1 cellular context compared by ENCODE assay signal in the genomic region with DNA sequence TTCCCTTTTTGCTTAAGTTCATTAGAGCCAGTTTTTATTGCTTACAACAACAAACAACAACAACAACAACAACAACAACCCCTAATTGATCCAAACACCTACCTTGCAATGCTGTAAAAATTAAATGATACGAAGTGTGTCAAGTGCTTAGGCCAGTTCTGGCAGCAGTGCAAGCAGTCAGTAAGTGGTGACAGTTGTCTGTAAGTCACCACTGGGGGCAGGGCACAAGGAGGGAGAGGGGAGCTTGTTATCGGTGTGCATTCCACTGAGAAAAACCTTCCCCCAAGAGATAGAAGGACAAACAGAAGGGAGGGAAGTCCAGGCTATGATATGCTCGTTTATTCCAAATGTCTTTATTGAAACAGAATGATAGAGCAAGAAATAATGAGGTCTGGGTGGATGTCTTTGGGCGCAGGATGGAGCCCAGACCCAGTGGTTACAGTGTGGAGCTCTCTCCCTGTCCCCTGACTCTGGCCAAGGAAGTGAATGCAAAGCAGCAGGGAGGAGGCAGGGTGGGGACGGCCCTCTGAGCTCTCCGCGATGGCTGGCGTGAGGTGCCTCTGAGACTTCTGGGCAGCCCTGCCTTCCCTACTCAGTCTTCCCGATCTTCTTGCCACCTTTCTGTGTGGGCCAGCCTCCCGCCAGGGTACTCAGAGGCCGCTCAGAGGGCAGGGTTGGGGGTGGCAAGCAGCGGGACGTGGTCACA.
TF ChIP-seq lines count a peak whose summit lies in the region.

No MANE protein-coding gene starts in this region.

TF ChIP-seq in HepG2, 621 proteins besides CTCF, POLR2A, EP300 and RAD21 (continues in another document):
- TF ChIP-seq, protein P1, sequence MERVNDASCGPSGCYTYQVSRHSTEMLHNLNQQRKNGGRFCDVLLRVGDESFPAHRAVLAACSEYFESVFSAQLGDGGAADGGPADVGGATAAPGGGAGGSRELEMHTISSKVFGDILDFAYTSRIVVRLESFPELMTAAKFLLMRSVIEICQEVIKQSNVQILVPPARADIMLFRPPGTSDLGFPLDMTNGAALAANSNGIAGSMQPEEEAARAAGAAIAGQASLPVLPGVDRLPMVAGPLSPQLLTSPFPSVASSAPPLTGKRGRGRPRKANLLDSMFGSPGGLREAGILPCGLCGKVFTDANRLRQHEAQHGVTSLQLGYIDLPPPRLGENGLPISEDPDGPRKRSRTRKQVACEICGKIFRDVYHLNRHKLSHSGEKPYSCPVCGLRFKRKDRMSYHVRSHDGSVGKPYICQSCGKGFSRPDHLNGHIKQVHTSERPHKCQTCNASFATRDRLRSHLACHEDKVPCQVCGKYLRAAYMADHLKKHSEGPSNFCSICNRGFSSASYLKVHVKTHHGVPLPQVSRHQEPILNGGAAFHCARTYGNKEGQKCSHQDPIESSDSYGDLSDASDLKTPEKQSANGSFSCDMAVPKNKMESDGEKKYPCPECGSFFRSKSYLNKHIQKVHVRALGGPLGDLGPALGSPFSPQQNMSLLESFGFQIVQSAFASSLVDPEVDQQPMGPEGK (CRISPR knock-in tag; IDR thresholded peaks at IDR 0.05): 0 out of 2 replicates have a peak, but pooled peaks have one; percentile 12
- TF ChIP-seq GABPA (IDR thresholded peaks at IDR 0.05; ENCODE audit: low read depth, low read length): no peak
- no peak for TF ChIP-seq GABPA (CRISPR knock-in tag; IDR thresholded peaks at IDR 0.05; ENCODE audit: low read depth)
- no peak for TF ChIP-seq EHMT2 (IDR thresholded peaks at IDR 0.05; ENCODE audit: borderline replicate concordance, low read depth, low read length)
- TF ChIP-seq HNF4A (CRISPR knock-in tag; IDR thresholded peaks at IDR 0.05): no peak
- TF ChIP-seq KLF13 (CRISPR knock-in tag; IDR thresholded peaks at IDR 0.05): 0 out of 2 replicates have a peak, but pooled peaks have one; percentile 16
- no peak for TF ChIP-seq MIER2 (CRISPR knock-in tag; IDR thresholded peaks at IDR 0.05)
- peak; percentile 27; the same call in 1 of the 2 replicates for TF ChIP-seq ZNF263 (CRISPR knock-in tag; IDR thresholded peaks at IDR 0.05)
- TF ChIP-seq ZNF83 (CRISPR knock-in tag; IDR thresholded peaks at IDR 0.05; ENCODE audit: borderline replicate concordance): no peak
- TF ChIP-seq PPARG (CRISPR knock-in tag; conservative IDR thresholded peaks at IDR 0.05): no peak
- TF ChIP-seq, protein P2, sequence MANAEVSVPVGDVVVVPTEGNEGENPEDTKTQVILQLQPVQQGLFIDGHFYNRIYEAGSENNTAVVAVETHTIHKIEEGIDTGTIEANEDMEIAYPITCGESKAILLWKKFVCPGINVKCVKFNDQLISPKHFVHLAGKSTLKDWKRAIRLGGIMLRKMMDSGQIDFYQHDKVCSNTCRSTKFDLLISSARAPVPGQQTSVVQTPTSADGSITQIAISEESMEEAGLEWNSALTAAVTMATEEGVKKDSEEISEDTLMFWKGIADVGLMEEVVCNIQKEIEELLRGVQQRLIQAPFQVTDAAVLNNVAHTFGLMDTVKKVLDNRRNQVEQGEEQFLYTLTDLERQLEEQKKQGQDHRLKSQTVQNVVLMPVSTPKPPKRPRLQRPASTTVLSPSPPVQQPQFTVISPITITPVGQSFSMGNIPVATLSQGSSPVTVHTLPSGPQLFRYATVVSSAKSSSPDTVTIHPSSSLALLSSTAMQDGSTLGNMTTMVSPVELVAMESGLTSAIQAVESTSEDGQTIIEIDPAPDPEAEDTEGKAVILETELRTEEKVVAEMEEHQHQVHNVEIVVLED (CRISPR knock-in tag; IDR thresholded peaks at IDR 0.05; ENCODE audit: borderline replicate concordance): no peak
- no peak for TF ChIP-seq RBAK (CRISPR knock-in tag; IDR thresholded peaks at IDR 0.05)
- TF ChIP-seq ZNF260 (CRISPR knock-in tag; IDR thresholded peaks at IDR 0.05; ENCODE audit: borderline replicate concordance, low read depth): no peak
- 0 out of 2 replicates have a peak, but pooled peaks have one; percentile 28 for TF ChIP-seq EZH2 (conservative IDR thresholded peaks at IDR 0.05; ENCODE audit: low read depth, low read length)
- TF ChIP-seq, protein P3, sequence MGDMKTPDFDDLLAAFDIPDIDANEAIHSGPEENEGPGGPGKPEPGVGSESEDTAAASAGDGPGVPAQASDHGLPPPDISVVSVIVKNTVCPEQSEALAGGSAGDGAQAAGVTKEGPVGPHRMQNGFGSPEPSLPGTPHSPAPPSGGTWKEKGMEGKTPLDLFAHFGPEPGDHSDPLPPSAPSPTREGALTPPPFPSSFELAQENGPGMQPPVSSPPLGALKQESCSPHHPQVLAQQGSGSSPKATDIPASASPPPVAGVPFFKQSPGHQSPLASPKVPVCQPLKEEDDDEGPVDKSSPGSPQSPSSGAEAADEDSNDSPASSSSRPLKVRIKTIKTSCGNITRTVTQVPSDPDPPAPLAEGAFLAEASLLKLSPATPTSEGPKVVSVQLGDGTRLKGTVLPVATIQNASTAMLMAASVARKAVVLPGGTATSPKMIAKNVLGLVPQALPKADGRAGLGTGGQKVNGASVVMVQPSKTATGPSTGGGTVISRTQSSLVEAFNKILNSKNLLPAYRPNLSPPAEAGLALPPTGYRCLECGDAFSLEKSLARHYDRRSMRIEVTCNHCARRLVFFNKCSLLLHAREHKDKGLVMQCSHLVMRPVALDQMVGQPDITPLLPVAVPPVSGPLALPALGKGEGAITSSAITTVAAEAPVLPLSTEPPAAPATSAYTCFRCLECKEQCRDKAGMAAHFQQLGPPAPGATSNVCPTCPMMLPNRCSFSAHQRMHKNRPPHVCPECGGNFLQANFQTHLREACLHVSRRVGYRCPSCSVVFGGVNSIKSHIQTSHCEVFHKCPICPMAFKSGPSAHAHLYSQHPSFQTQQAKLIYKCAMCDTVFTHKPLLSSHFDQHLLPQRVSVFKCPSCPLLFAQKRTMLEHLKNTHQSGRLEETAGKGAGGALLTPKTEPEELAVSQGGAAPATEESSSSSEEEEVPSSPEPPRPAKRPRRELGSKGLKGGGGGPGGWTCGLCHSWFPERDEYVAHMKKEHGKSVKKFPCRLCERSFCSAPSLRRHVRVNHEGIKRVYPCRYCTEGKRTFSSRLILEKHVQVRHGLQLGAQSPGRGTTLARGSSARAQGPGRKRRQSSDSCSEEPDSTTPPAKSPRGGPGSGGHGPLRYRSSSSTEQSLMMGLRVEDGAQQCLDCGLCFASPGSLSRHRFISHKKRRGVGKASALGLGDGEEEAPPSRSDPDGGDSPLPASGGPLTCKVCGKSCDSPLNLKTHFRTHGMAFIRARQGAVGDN (CRISPR knock-in tag; IDR thresholded peaks at IDR 0.05): no peak
- TF ChIP-seq ZNF782 (CRISPR knock-in tag; IDR thresholded peaks at IDR 0.05; ENCODE audit: borderline replicate concordance): 0 out of 2 replicates have a peak, but pooled peaks have one; percentile 66
- TF ChIP-seq, protein P4, sequence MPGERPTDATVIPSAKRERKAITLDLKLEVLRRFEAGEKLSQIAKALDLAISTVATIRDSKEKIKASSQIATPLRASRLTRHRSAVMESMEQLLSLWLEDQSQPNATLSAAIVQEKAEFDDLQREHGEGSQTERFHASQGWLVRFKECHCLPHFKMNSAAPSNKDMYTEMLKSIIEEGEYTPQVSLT (CRISPR knock-in tag; IDR thresholded peaks at IDR 0.05; ENCODE audit: borderline replicate concordance, low read depth): no peak
- TF ChIP-seq NFE2L2 (IDR thresholded peaks at IDR 0.05; ENCODE audit: low read length): no peak
- TF ChIP-seq ZNF747 (CRISPR knock-in tag; IDR thresholded peaks at IDR 0.05; ENCODE audit: borderline replicate concordance): 0 out of 2 replicates have a peak, but pooled peaks have one; percentile 9
- TF ChIP-seq ZNF180 (CRISPR knock-in tag; IDR thresholded peaks at IDR 0.05; ENCODE audit: borderline replicate concordance, low read depth): no peak
- no peak for TF ChIP-seq MIXL1 (CRISPR knock-in tag; IDR thresholded peaks at IDR 0.05)
- TF ChIP-seq PRMT3 (CRISPR knock-in tag; IDR thresholded peaks at IDR 0.05; ENCODE audit: borderline replicate concordance, low read depth): no peak
- TF ChIP-seq, protein P5, sequence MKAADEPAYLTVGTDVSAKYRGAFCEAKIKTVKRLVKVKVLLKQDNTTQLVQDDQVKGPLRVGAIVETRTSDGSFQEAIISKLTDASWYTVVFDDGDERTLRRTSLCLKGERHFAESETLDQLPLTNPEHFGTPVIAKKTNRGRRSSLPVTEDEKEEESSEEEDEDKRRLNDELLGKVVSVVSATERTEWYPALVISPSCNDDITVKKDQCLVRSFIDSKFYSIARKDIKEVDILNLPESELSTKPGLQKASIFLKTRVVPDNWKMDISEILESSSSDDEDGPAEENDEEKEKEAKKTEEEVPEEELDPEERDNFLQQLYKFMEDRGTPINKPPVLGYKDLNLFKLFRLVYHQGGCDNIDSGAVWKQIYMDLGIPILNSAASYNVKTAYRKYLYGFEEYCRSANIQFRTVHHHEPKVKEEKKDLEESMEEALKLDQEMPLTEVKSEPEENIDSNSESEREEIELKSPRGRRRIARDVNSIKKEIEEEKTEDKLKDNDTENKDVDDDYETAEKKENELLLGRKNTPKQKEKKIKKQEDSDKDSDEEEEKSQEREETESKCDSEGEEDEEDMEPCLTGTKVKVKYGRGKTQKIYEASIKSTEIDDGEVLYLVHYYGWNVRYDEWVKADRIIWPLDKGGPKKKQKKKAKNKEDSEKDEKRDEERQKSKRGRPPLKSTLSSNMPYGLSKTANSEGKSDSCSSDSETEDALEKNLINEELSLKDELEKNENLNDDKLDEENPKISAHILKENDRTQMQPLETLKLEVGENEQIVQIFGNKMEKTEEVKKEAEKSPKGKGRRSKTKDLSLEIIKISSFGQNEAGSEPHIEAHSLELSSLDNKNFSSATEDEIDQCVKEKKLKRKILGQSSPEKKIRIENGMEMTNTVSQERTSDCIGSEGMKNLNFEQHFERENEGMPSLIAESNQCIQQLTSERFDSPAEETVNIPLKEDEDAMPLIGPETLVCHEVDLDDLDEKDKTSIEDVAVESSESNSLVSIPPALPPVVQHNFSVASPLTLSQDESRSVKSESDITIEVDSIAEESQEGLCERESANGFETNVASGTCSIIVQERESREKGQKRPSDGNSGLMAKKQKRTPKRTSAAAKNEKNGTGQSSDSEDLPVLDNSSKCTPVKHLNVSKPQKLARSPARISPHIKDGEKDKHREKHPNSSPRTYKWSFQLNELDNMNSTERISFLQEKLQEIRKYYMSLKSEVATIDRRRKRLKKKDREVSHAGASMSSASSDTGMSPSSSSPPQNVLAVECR (CRISPR knock-in tag; IDR thresholded peaks at IDR 0.05; ENCODE audit: borderline replicate concordance): no peak
- no peak for TF ChIP-seq HMGA1 (CRISPR knock-in tag; conservative IDR thresholded peaks at IDR 0.05)
- TF ChIP-seq CC2D1A (CRISPR knock-in tag; IDR thresholded peaks at IDR 0.05): no peak
- TF ChIP-seq SAP130 (CRISPR knock-in tag; IDR thresholded peaks at IDR 0.05; ENCODE audit: low read depth): no peak
- no peak for TF ChIP-seq HDAC1 (CRISPR knock-in tag; IDR thresholded peaks at IDR 0.05)
- no peak for TF ChIP-seq ZSCAN29 (CRISPR knock-in tag; conservative IDR thresholded peaks at IDR 0.05)
- TF ChIP-seq ZNF383 (CRISPR knock-in tag; IDR thresholded peaks at IDR 0.05; ENCODE audit: borderline replicate concordance): no peak
- no peak for TF ChIP-seq SYNCRIP (IDR thresholded peaks at IDR 0.05; ENCODE audit: insufficient read depth, low read depth, low read length)
- TF ChIP-seq ZNF136 (CRISPR knock-in tag; IDR thresholded peaks at IDR 0.05; ENCODE audit: low read depth): no peak
- TF ChIP-seq SMARCC2 (IDR thresholded peaks at IDR 0.05): no peak
- TF ChIP-seq, protein P6, sequence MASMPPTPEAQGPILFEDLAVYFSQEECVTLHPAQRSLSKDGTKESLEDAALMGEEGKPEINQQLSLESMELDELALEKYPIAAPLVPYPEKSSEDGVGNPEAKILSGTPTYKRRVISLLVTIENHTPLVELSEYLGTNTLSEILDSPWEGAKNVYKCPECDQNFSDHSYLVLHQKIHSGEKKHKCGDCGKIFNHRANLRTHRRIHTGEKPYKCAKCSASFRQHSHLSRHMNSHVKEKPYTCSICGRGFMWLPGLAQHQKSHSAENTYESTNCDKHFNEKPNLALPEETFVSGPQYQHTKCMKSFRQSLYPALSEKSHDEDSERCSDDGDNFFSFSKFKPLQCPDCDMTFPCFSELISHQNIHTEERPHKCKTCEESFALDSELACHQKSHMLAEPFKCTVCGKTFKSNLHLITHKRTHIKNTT (CRISPR knock-in tag; IDR thresholded peaks at IDR 0.05): no peak
- TF ChIP-seq, protein P7, sequence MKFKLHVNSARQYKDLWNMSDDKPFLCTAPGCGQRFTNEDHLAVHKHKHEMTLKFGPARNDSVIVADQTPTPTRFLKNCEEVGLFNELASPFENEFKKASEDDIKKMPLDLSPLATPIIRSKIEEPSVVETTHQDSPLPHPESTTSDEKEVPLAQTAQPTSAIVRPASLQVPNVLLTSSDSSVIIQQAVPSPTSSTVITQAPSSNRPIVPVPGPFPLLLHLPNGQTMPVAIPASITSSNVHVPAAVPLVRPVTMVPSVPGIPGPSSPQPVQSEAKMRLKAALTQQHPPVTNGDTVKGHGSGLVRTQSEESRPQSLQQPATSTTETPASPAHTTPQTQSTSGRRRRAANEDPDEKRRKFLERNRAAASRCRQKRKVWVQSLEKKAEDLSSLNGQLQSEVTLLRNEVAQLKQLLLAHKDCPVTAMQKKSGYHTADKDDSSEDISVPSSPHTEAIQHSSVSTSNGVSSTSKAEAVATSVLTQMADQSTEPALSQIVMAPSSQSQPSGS (CRISPR knock-in tag; IDR thresholded peaks at IDR 0.05): no peak
- no peak for TF ChIP-seq FOXA3 (CRISPR knock-in tag; IDR thresholded peaks at IDR 0.05)
- TF ChIP-seq ZNF775 (CRISPR knock-in tag; IDR thresholded peaks at IDR 0.05; ENCODE audit: borderline replicate concordance): no peak
- no peak for TF ChIP-seq ZNF256 (CRISPR knock-in tag; conservative IDR thresholded peaks at IDR 0.05)
- no peak for TF ChIP-seq IRX3 (CRISPR knock-in tag; IDR thresholded peaks at IDR 0.05; ENCODE audit: borderline replicate concordance, low read depth)
- no peak for TF ChIP-seq SRF (IDR thresholded peaks at IDR 0.05; ENCODE audit: low read depth, low read length)
- no peak for TF ChIP-seq SNAI1 (CRISPR knock-in tag; IDR thresholded peaks at IDR 0.05; ENCODE audit: borderline replicate concordance)
- peak; percentile 23; the same call in 1 of the 2 replicates for TF ChIP-seq HOXA3 (CRISPR knock-in tag; IDR thresholded peaks at IDR 0.05)
- no peak for TF ChIP-seq ZNF446 (CRISPR knock-in tag; IDR thresholded peaks at IDR 0.05)
- no peak for TF ChIP-seq ZNF552 (CRISPR knock-in tag; IDR thresholded peaks at IDR 0.05; ENCODE audit: borderline replicate concordance)
- no peak for TF ChIP-seq ZKSCAN5 (CRISPR knock-in tag; IDR thresholded peaks at IDR 0.05)
- TF ChIP-seq, protein P8, sequence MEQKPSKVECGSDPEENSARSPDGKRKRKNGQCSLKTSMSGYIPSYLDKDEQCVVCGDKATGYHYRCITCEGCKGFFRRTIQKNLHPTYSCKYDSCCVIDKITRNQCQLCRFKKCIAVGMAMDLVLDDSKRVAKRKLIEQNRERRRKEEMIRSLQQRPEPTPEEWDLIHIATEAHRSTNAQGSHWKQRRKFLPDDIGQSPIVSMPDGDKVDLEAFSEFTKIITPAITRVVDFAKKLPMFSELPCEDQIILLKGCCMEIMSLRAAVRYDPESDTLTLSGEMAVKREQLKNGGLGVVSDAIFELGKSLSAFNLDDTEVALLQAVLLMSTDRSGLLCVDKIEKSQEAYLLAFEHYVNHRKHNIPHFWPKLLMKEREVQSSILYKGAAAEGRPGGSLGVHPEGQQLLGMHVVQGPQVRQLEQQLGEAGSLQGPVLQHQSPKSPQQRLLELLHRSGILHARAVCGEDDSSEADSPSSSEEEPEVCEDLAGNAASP (CRISPR knock-in tag; IDR thresholded peaks at IDR 0.05; ENCODE audit: borderline replicate concordance): no peak
- TF ChIP-seq FOXP1 (IDR thresholded peaks at IDR 0.05): peak; percentile 81
- TF ChIP-seq FOXP1 (CRISPR knock-in tag; IDR thresholded peaks at IDR 0.05): no peak
